Comparison of ENCODE assay signal across 9 cellular contexts in the genomic region with DNA sequence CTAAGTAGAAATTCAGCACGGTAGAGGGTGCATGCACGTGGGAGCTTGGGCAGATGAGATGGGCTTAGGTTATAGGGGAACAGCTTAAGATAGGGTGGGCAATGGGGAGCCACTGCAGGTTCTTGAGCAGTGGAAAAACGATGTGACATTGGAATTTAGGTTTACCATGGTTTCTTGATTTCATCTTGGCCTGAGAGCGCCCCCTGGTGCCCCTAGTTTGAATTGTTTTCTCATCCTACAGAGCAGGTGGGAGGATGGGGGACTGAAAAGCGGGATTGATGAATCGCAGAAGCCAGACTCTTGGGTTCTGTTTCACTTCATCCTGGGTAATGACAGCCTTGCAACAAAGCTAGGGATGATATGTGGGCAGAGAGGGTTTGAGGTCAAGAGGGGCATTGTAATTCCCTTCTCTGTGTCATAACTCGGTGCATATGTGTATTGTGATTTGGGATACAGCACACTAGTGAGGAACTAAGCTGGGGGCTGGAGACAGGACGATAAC. TPM values are rescaled to one million over a fixed set of nuclear protein-coding genes. Genes with fewer than 3 reads are reported as not detected.
DNase-seq lines count a peak whose midpoint lies in the region; ATAC-seq and TF ChIP-seq lines count a peak whose summit lies in the region.
"Had no signal": no experiment of that assay in that cellular context is flagged by ENCODE, and none has a peak within 500 bp of the region (broad histone marks: within the 10 kb centered on the region; RNA-seq: fewer than 3 reads in every experiment).

No MANE protein-coding gene starts in this region.

- H3K27me3 ChIP-seq in Caco-2 (replicated peaks; ENCODE audit: control insufficient read depth, insufficient read depth, low read length) (no peaks in the 10 kb centered on the region), trophoblast cell (ENCODE audit: insufficient read depth, low read length) (no peaks in the 10 kb centered on the region), uterus (no peaks in the 10 kb centered on the region)

- H3K18ac ChIP-seq in trophoblast cell (ENCODE audit: low read length) = no peak overlapping the region

- H3K4ac ChIP-seq in trophoblast cell (ENCODE audit: low read depth, low read length) = no peak overlapping the region

- H2BK120ac ChIP-seq in trophoblast cell (ENCODE audit: insufficient read depth, low read length, poor library complexity) = no peak overlapping the region

- no peak overlapping the region for H4K91ac ChIP-seq in trophoblast cell (ENCODE audit: low read depth, low read length)

- POLR2A ChIA-PET in Caco-2 (lab: Charles Lee) = no interaction called here
- POLR2A ChIA-PET in RWPE1 (lab: Yijun Ruan, JAX; ENCODE audit: low non-redundant PET) = no interaction called here

- H3K79me2 ChIP-seq in trophoblast cell (ENCODE audit: control insufficient read depth, insufficient read depth, low read length, poor library complexity) = peaks cover 4% of the 10 kb centered on the region

- peak; percentile 84 to 95 for TF ChIP-seq CTCF in Caco-2 (IDR thresholded peaks at IDR 0.05; ENCODE audit: insufficient read depth in 1 of 2, low read depth in 1 of 2, low read length in 1 of 2, severe bottlenecking in 1 of 2, unreplicated experiment in 1 of 2)
- TF ChIP-seq CTCF in RWPE1 (conservative IDR thresholded peaks at IDR 0.05; ENCODE audit: low read depth) = peak; percentile 83
- TF ChIP-seq CTCF in uterus (IDR thresholded peaks at IDR 0.05) = peak; percentile 81 to 83 (median 81)

- no peaks in the 10 kb centered on the region for H3K9me3 ChIP-seq in Caco-2
- no peaks in the 10 kb centered on the region for H3K9me3 ChIP-seq in trophoblast cell (ENCODE audit: insufficient read depth, low read depth, low read length)
- no peaks in the 10 kb centered on the region for H3K9me3 ChIP-seq in uterus

- H3K36me3 ChIP-seq in Caco-2 (ENCODE audit: control insufficient read depth, insufficient read depth, low read length) = no peaks in the 10 kb centered on the region
- no peaks in the 10 kb centered on the region for H3K36me3 ChIP-seq in trophoblast cell (ENCODE audit: control insufficient read depth in 1 of 2, insufficient read depth in 2 of 2, low read length in 2 of 2)
- no peaks in the 10 kb centered on the region for H3K36me3 ChIP-seq in uterus

- no TSS peak for BruUV-seq in Caco-2 (replicated peaks; lab: Mats Ljungman, UMichigan)

- WGBS in trophoblast cell (ENCODE audit: extremely low coverage, insufficient coverage, insufficient read length) = no CpG with 5 or more reads among the region's 8 CpGs

- CTCF ChIA-PET in Caco-2 (lab: Charles Lee) = interaction anchor here (0.5 to 4.1 kb wide), 15 partner anchors 8 to 280 kb away, joined by 3 to 51 read pairs (median 5); a partner anchor contains a TSS
- CTCF ChIA-PET in RWPE1 (lab: Yijun Ruan, JAX) = interaction anchor here (0.6 to 4.4 kb wide), 15 partner anchors 9 to 369 kb away, joined by 3 to 28 read pairs (median 4); a partner anchor contains a TSS

- H4K12ac ChIP-seq in trophoblast cell (ENCODE audit: low read depth, low read length) = no peak overlapping the region

- no peak overlapping the region for H3K4me3 Mint-ChIP-seq in Caco-2 (ENCODE audit: unreplicated experiment)
- no peak overlapping the region for H3K4me3 Mint-ChIP-seq in activated T-helper 2 cell treated with anti-CD3 and anti-CD28 coated beads, Interferon-gamma antibody, Interleukin-2, Interleukin-4, amounts not matched to agents 10 μg/mL and 5 μg/mL and 100 μg/mL, durations not matched to agents 14 hours and 24 hours and 36 hours (ENCODE audit: low read depth)

- H3K79me1 ChIP-seq in trophoblast cell (ENCODE audit: low read length) = peaks cover 27% of the 10 kb centered on the region

- H3K14ac ChIP-seq in trophoblast cell (ENCODE audit: low read length) = no peak overlapping the region

- TF ChIP-seq RAD21 in Ishikawa (IDR thresholded peaks at IDR 0.05; ENCODE audit: low read depth) = peak; percentile 70

- no peaks in the 10 kb centered on the region for H3K9me3 Mint-ChIP-seq in Caco-2 (ENCODE audit: unreplicated experiment)
- H3K9me3 Mint-ChIP-seq in activated T-helper 2 cell treated with anti-CD3 and anti-CD28 coated beads, Interferon-gamma antibody, Interleukin-2, Interleukin-4, amounts not matched to agents 10 μg/mL and 5 μg/mL and 100 μg/mL, durations not matched to agents 14 hours and 24 hours and 36 hours = no peaks in the 10 kb centered on the region

- DNase-seq in Caco-2 = peak; percentile 82 to 89
- DNase-seq in RWPE1 (ENCODE audit: low spot score) = peak; percentile 73
- peak; percentile 65 for DNase-seq in activated T-helper 2 cell treated with anti-CD3 and anti-CD28 coated beads, Interferon-gamma antibody, Interleukin-2, Interleukin-4, amounts not matched to agents 10 μg/mL and 5 μg/mL and 100 μg/mL, durations not matched to agents 14 hours and 24 hours and 36 hours (ENCODE audit: low spot score)
- peak; percentile 64 for DNase-seq in foreskin melanocyte
- DNase-seq in trophoblast cell = peak; percentile 68 to 92
- DNase-seq in uterus = peak; percentile 79 to 91

- no peak overlapping the region for H3K23ac ChIP-seq in trophoblast cell (ENCODE audit: low read length)

- no peak overlapping the region for H4K8ac ChIP-seq in trophoblast cell (ENCODE audit: low read depth, low read length)

- H3K9ac ChIP-seq in trophoblast cell (ENCODE audit: low read length) = no peak overlapping the region

- no peak overlapping the region for H3K27ac ChIP-seq in RWPE1
- no peak overlapping the region for H3K27ac ChIP-seq in trophoblast cell (ENCODE audit: low read depth, low read length)
- peak overlapping the region; percentile 67 to 93 for H3K27ac ChIP-seq in uterus
- H3K27ac ChIP-seq: SK-N-MC had no signal

- no peak for TF ChIP-seq EP300 in Ishikawa (IDR thresholded peaks at IDR 0.05; ENCODE audit: borderline replicate concordance)

- peak overlapping the region; percentile 18 for H2BK12ac ChIP-seq in trophoblast cell (ENCODE audit: low read length)

- no peaks in the 10 kb centered on the region for H3K4me1 Mint-ChIP-seq in Caco-2 (ENCODE audit: low read depth, unreplicated experiment)
- H3K4me1 Mint-ChIP-seq in activated T-helper 2 cell treated with anti-CD3 and anti-CD28 coated beads, Interferon-gamma antibody, Interleukin-2, Interleukin-4, amounts not matched to agents 10 μg/mL and 5 μg/mL and 100 μg/mL, durations not matched to agents 14 hours and 24 hours and 36 hours (ENCODE audit: low read depth) = peaks cover 16% of the 10 kb centered on the region

- no peak for ATAC-seq in GM19455 (IDR thresholded peaks at IDR 0.05; ENCODE audit: unreplicated experiment)

- intact Hi-C loops in Caco-2 (cut with micrococcal nuclease; ENCODE audit: unreplicated experiment) (loop anchor here (1.0 kb wide), 1 partner anchor 178 kb away; no protein-coding TSS in a partner anchor), uterus (cut with DNase I; ENCODE audit: low total_unique reads) (loop anchor here (5.0 kb wide), 1 partner anchor 116 kb away; a partner anchor contains a TSS)
- intact Hi-C loops in activated T-helper 2 cell treated with anti-CD3 and anti-CD28 coated beads, Interferon-gamma antibody, Interleukin-2, Interleukin-4, amounts not matched to agents 10 μg/mL and 5 μg/mL and 100 μg/mL, durations not matched to agents 14 hours and 24 hours and 36 hours (cut with micrococcal nuclease) = loop anchor here (5.0 kb wide), 1 partner anchor 116 kb away; a partner anchor contains a TSS

- no peak overlapping the region for H2AFZ ChIP-seq in trophoblast cell (ENCODE audit: insufficient read depth, low read length, poor library complexity)

- H2AK5ac ChIP-seq in trophoblast cell (ENCODE audit: low read length) = no peak overlapping the region

- no peak overlapping the region for H3K4me3 ChIP-seq in Caco-2 (ENCODE audit: low read depth, low read length)
- H3K4me3 ChIP-seq in trophoblast cell (ENCODE audit: low read depth, low read length) = no peak overlapping the region
- no peak overlapping the region for H3K4me3 ChIP-seq in uterus
- H3K4me3 ChIP-seq: SK-N-MC had no signal

- H3K4me2 ChIP-seq in trophoblast cell (ENCODE audit: low read length) = no peak overlapping the region

- H2BK5ac ChIP-seq in trophoblast cell (ENCODE audit: low read depth, low read length, poor library complexity) = no peak overlapping the region

- no peaks in the 10 kb centered on the region for H3K36me3 Mint-ChIP-seq in Caco-2 (ENCODE audit: insufficient read depth, unreplicated experiment)
- H3K36me3 Mint-ChIP-seq in activated T-helper 2 cell treated with anti-CD3 and anti-CD28 coated beads, Interferon-gamma antibody, Interleukin-2, Interleukin-4, amounts not matched to agents 10 μg/mL and 5 μg/mL and 100 μg/mL, durations not matched to agents 14 hours and 24 hours and 36 hours (ENCODE audit: low read depth) = no peaks in the 10 kb centered on the region

- peaks cover 24% of the 10 kb centered on the region for H3K4me1 ChIP-seq in Caco-2
- H3K4me1 ChIP-seq in trophoblast cell (ENCODE audit: control insufficient read depth in 1 of 2, insufficient read depth in 2 of 2, low read length in 2 of 2) = peaks cover 26 to 27% of the 10 kb centered on the region in 2 experiments
- peaks cover 0 to 6% of the 10 kb centered on the region in 2 donors for H3K4me1 ChIP-seq in uterus

- TF ChIP-seq POLR2A in uterus (IDR thresholded peaks at IDR 0.05) = no peak

- no peaks in the 10 kb centered on the region for H3K27me3 Mint-ChIP-seq in Caco-2 (ENCODE audit: insufficient read depth, unreplicated experiment)
- H3K27me3 Mint-ChIP-seq in activated T-helper 2 cell treated with anti-CD3 and anti-CD28 coated beads, Interferon-gamma antibody, Interleukin-2, Interleukin-4, amounts not matched to agents 10 μg/mL and 5 μg/mL and 100 μg/mL, durations not matched to agents 14 hours and 24 hours and 36 hours (ENCODE audit: low read depth) = peaks cover 6% of the 10 kb centered on the region

- no peak overlapping the region for H3K27ac Mint-ChIP-seq in Caco-2 (ENCODE audit: unreplicated experiment)
- no peak overlapping the region for H3K27ac Mint-ChIP-seq in activated T-helper 2 cell treated with anti-CD3 and anti-CD28 coated beads, Interferon-gamma antibody, Interleukin-2, Interleukin-4, amounts not matched to agents 10 μg/mL and 5 μg/mL and 100 μg/mL, durations not matched to agents 14 hours and 24 hours and 36 hours

RNA-seq across cellular contexts. Expression of a gene that starts 6.7 kb away (rescaled TPM):
- total RNA-seq in Caco-2 (2022) (8.3 and 9.8 TPM in 2 replicates), uterus (100 to 1,000 TPM; 228 to 564 (median 354) TPM)
- total RNA-seq in activated T-helper 2 cell treated with anti-CD3 and anti-CD28 coated beads, Interferon-gamma antibody, Interleukin-2, Interleukin-4, amounts not matched to agents 10 μg/mL and 5 μg/mL and 100 μg/mL, durations not matched to agents 14 hours and 24 hours and 36 hours = 6.0 and 7.2 TPM in 2 replicates
- 42.9 and 51.1 TPM in 2 replicates for polyA plus RNA-seq in trophoblast cell (2013)

RNA-seq across cellular contexts. Expression of a gene that starts 10.7 kb away (rescaled TPM):
- total RNA-seq in Caco-2 (2022) (85.8 and 92.7 TPM in 2 replicates), uterus (10 to 100 TPM in 1 of 4 donors, 1 to 10 TPM in 3; 3.3 to 23.1 (median 6.8) TPM)
- 29.9 and 32.6 TPM in 2 replicates for total RNA-seq in activated T-helper 2 cell treated with anti-CD3 and anti-CD28 coated beads, Interferon-gamma antibody, Interleukin-2, Interleukin-4, amounts not matched to agents 10 μg/mL and 5 μg/mL and 100 μg/mL, durations not matched to agents 14 hours and 24 hours and 36 hours
- 40.9 and 41.2 TPM in 2 replicates for polyA plus RNA-seq in trophoblast cell (2013)

RNA-seq across cellular contexts. Expression of a gene that starts 17.1 kb away (rescaled TPM):
- total RNA-seq in Caco-2 (2022) = 0.56 and 1.2 TPM in 2 replicates
- total RNA-seq in activated T-helper 2 cell treated with anti-CD3 and anti-CD28 coated beads, Interferon-gamma antibody, Interleukin-2, Interleukin-4, amounts not matched to agents 10 μg/mL and 5 μg/mL and 100 μg/mL, durations not matched to agents 14 hours and 24 hours and 36 hours = not detected in 2 replicates
- polyA plus RNA-seq in trophoblast cell (2013) = 1.3 and 1.8 TPM in 2 replicates
- 10 to 100 TPM in 3 of 4 donors, 1 to 10 TPM in 1; 6.5 to 40.2 (median 35.7) TPM for total RNA-seq in uterus

RNA-seq across cellular contexts. Expression of a gene that starts 22.9 kb away (rescaled TPM):
- total RNA-seq in Caco-2 (2022) (not detected in 2 replicates), uterus (under 1 TPM in 2 of 4 donors, not detected in 2; 0.07 to 0.26 TPM)
- not detected in 2 replicates for total RNA-seq in activated T-helper 2 cell treated with anti-CD3 and anti-CD28 coated beads, Interferon-gamma antibody, Interleukin-2, Interleukin-4, amounts not matched to agents 10 μg/mL and 5 μg/mL and 100 μg/mL, durations not matched to agents 14 hours and 24 hours and 36 hours
- not detected in 2 replicates for polyA plus RNA-seq in trophoblast cell (2013)

RNA-seq across cellular contexts. Expression of a gene that starts 57.9 kb away (rescaled TPM):
- total RNA-seq in Caco-2 (2022) (13.9 and 14.4 TPM in 2 replicates), uterus (10 to 100 TPM in 1 of 4 donors, 1 to 10 TPM in 1, under 1 TPM in 1, not detected in 1; 0.29 to 28.2 (median 2.1) TPM)
- 1.0 and 1.1 TPM in 2 replicates for total RNA-seq in activated T-helper 2 cell treated with anti-CD3 and anti-CD28 coated beads, Interferon-gamma antibody, Interleukin-2, Interleukin-4, amounts not matched to agents 10 μg/mL and 5 μg/mL and 100 μg/mL, durations not matched to agents 14 hours and 24 hours and 36 hours
- polyA plus RNA-seq in trophoblast cell (2013) = 3.2 and 3.3 TPM in 2 replicates

Comparison
In these comparisons a context has a peak if more than half of its experiments do, and no peak if none do; other contexts are left out.
1. H3K27ac ChIP-seq: peak in uterus (2 of 2); none in RWPE1 (single experiment) and trophoblast cell (single experiment).
2. RNA of a gene that starts 6.7 kb away (total RNA-seq): 228 to 564 TPM in uterus; 8.3 to 9.8 TPM in Caco-2 and 6.0 to 7.2 TPM in activated T-helper 2 cell treated with anti-CD3 and anti-CD28 coated beads, Interferon-gamma antibody, Interleukin-2, Interleukin-4, amounts not matched to agents 10 μg/mL and 5 μg/mL and 100 μg/mL, durations not matched to agents 14 hours and 24 hours and 36 hours; every median in the first group is over 10 times any median in the second.
3. Peak in every context shown above with its lines, with median percentiles within 50 percentile points of each other: DNase-seq and CTCF ChIP-seq.